In the genomic region with DNA sequence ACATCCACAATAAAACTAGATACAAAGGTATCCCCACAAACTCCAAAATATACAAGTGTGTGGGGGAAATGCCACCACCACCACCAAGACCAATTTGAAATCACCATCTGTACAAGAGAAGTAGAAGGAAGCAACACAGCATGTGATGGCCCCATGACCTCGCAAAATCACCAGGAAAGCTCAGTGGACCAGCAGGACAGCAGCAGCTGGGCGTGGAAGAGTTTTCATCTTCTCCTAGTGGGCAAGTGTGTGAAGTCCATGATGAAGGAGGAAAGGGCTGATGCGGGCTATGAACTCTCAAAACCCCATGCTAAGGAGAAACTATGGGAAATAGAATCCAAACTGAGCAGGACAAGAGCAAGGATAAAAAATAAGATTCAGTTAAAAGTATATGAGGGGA, we compare ENCODE assay signal across 1 cellular context.
TF ChIP-seq lines count a peak whose summit lies in the region.

No MANE protein-coding gene starts in this region.

TF ChIP-seq in IMR-90, 13 proteins besides CTCF, POLR2A, EP300 and RAD21:
- no peak for TF ChIP-seq USF2 (IDR thresholded peaks at IDR 0.05; ENCODE audit: low read depth, low read length)
